In the genomic region with DNA sequence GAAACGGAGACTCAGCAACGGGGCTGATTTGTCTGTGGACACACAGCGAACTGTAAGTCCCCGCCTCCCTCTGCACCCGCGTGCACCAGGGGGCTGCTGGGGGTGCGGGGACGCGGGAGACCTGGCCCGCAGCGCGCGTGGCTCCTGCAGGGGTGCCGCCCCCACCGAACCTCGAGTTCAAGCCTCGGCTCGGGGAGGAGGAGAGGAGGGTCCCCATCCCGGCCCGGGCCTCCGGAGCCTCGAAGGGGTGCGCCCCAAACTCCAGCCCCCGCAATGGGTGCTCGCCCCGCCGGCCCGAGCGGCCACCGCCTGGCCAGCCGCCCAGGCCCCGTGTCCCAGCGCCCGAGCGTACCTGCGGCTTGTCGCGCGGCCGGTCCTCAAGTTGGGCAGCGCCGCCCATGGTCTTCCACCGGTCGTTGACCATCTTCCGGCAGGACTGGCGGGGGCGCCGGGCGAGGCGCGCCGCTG, we compare ENCODE assay signal across 12 cellular contexts. TPM values are rescaled to one million over a fixed set of nuclear protein-coding genes. Genes with fewer than 3 reads are reported as not detected.
A peak's percentile ranks its signal among the peaks of the same experiment; 100 is the strongest.
DNase-seq lines count a peak whose midpoint lies in the region; ATAC-seq, FAIRE-seq and TF ChIP-seq lines count a peak whose summit lies in the region.
"Had no signal": no experiment of that assay in that cellular context is flagged by ENCODE, and none has a peak within 500 bp of the region (broad histone marks: within the 10 kb centered on the region; RNA-seq: fewer than 3 reads in every experiment).

No MANE protein-coding gene starts in this region.

- POLR2A ChIA-PET in GM12878 (lab: Charles Lee): no interaction called here

- H3K4me3 ChIP-seq in GM12878: no peak overlapping the region
- H3K4me3 ChIP-seq in keratinocyte (ENCODE audit: control insufficient read depth in 2 of 3, extremely low read depth in 1 of 3, insufficient read depth in 2 of 3, low read depth in 1 of 3, low read length in 3 of 3): peak overlapping the region in 1 of 3 experiments; percentile 34
- peak overlapping the region; percentile 53 for H3K4me3 ChIP-seq in thoracic aorta

- no peak for ATAC-seq in activated T-cell treated with anti-CD3 and anti-CD28 coated beads, Interleukin-2, amount 50 U/mL, for 72 hours (replicated peaks in 1 of 2)
- no peak for ATAC-seq in activated T-cell treated with anti-CD3 and anti-CD28 coated beads, Interleukin-2, amount 50 U/mL, for 4 hours
- ATAC-seq in GM12878: no peak
- ATAC-seq in thoracic aorta (ENCODE audit: insufficient number of reproducible peaks, low FRiP score, low read depth): no peak
- no peak for ATAC-seq in HG02623 (IDR thresholded peaks at IDR 0.05; ENCODE audit: unreplicated experiment)
- ATAC-seq: activated CD8-positive, alpha-beta T cell treated with anti-CD3 and anti-CD28 coated beads for 36 hours had no signal

- H3K4me1 ChIP-seq in GM12878 (ENCODE audit: control insufficient read depth, insufficient read depth, low read length) (no peaks in the 10 kb centered on the region; the same call in 1 of the 2 replicates), keratinocyte (ENCODE audit: control insufficient read depth, extremely low read depth, insufficient read depth, low read length) (peaks cover 28% of the 10 kb centered on the region), thoracic aorta (ENCODE audit: control insufficient read depth in 1 of 2, low read depth in 2 of 2) (peaks cover 16 to 40% of the 10 kb centered on the region in 2 donors)

- TF ChIP-seq RAD21 in GM12878 (IDR thresholded peaks at IDR 0.05; ENCODE audit: insufficient read depth, low read depth, low read length): no peak

- H3K4me2 ChIP-seq in GM12878 (ENCODE audit: control insufficient read depth, insufficient read depth): peak overlapping the region; percentile 84; the same call in 1 of the 2 replicates
- peak overlapping the region; percentile 85 for H3K4me2 ChIP-seq in keratinocyte (ENCODE audit: control insufficient read depth, extremely low read depth, insufficient read depth, low read depth, low read length)

- peak overlapping the region; percentile 63 for H3K4me3 Mint-ChIP-seq in activated T-cell treated with anti-CD3 and anti-CD28 coated beads, Interleukin-2, amount 50 U/mL, for 72 hours
- H3K4me3 Mint-ChIP-seq in activated T-cell treated with anti-CD3 and anti-CD28 coated beads, Interleukin-2, amount 50 U/mL, for 4 hours: no peak overlapping the region

- peaks cover 49% of the 10 kb centered on the region for H3K27me3 Mint-ChIP-seq in activated T-cell treated with anti-CD3 and anti-CD28 coated beads, Interleukin-2, amount 50 U/mL, for 72 hours (ENCODE audit: low read depth)
- H3K27me3 Mint-ChIP-seq in activated T-cell treated with anti-CD3 and anti-CD28 coated beads, Interleukin-2, amount 50 U/mL, for 4 hours (ENCODE audit: low read depth): peaks cover 66% of the 10 kb centered on the region

- TF ChIP-seq POLR2A in GM12878 (IDR thresholded peaks at IDR 0.05; ENCODE audit: low read depth, low read length): no peak

- no peak for DNase-seq in activated T-cell treated with anti-CD3 and anti-CD28 coated beads, Interleukin-2, amount 50 U/mL, for 72 hours
- no peak for DNase-seq in activated T-cell treated with anti-CD3 and anti-CD28 coated beads, Interleukin-2, amount 50 U/mL, for 4 hours
- DNase-seq in GM12878 (ENCODE audit: low read depth, low spot score) (no peak), keratinocyte (ENCODE audit: low read depth, low spot score) (no peak), thoracic aorta (ENCODE audit: low spot score) (no peak), NCI-H2081 (lab: John Stamatoyannopoulos, UW) (no peak), A172 (ENCODE audit: low spot score) (no peak)
- DNase-seq: activated CD8-positive, alpha-beta T cell treated with anti-CD3 and anti-CD28 coated beads for 36 hours; AML-193; uterus had no signal

- no peaks in the 10 kb centered on the region for H3K36me3 Mint-ChIP-seq in activated T-cell treated with anti-CD3 and anti-CD28 coated beads, Interleukin-2, amount 50 U/mL, for 72 hours (ENCODE audit: insufficient read depth in 2 of 2)
- no peaks in the 10 kb centered on the region for H3K36me3 Mint-ChIP-seq in activated T-cell treated with anti-CD3 and anti-CD28 coated beads, Interleukin-2, amount 50 U/mL, for 4 hours (ENCODE audit: insufficient read depth)

- CTCF ChIA-PET in GM12878 (lab: Yijun Ruan, JAX): interaction anchor here (7.8 kb wide), 1 partner anchor 70 kb away, joined by 89 read pairs; no protein-coding TSS in a partner anchor

- H3K79me2 ChIP-seq in GM12878 (ENCODE audit: control insufficient read depth, insufficient read depth, low read length) (no peaks in the 10 kb centered on the region), keratinocyte (ENCODE audit: control insufficient read depth, insufficient read depth, low read length) (no peaks in the 10 kb centered on the region)

- H3K9me3 ChIP-seq in GM12878 (replicated peaks; ENCODE audit: control insufficient read depth, insufficient read depth, low read length) (no peaks in the 10 kb centered on the region), keratinocyte (ENCODE audit: control insufficient read depth, low read depth, low read length) (no peaks in the 10 kb centered on the region), thoracic aorta (no peaks in the 10 kb centered on the region)
- H3K9me3 ChIP-seq: uterus had no signal

- no peak overlapping the region for H3K9ac ChIP-seq in GM12878 (ENCODE audit: control insufficient read depth, insufficient read depth, low read length)
- H3K9ac ChIP-seq in keratinocyte (ENCODE audit: control insufficient read depth, extremely low read depth, insufficient read depth, low read length): no peak overlapping the region

- H3K9me3 Mint-ChIP-seq in activated T-cell treated with anti-CD3 and anti-CD28 coated beads, Interleukin-2, amount 50 U/mL, for 72 hours: no peaks in the 10 kb centered on the region
- H3K9me3 Mint-ChIP-seq in activated T-cell treated with anti-CD3 and anti-CD28 coated beads, Interleukin-2, amount 50 U/mL, for 4 hours: no peaks in the 10 kb centered on the region
- H3K9me3 Mint-ChIP-seq: activated CD8-positive, alpha-beta T cell treated with anti-CD3 and anti-CD28 coated beads for 36 hours; dendritic cell treated with granulocyte-macrophage colony-stimulating factor and Interleukin-4, amounts not matched to agents 40 ng/mL and 50 ng/mL, for 4 days had no signal

- H3K27me3 ChIP-seq in GM12878 (replicated peaks in 1 of 2; ENCODE audit: control insufficient read depth in 2 of 2, insufficient read depth in 2 of 2, low read length in 1 of 2): peaks cover 6 to 25% of the 10 kb centered on the region in 2 experiments
- H3K27me3 ChIP-seq in keratinocyte (ENCODE audit: control insufficient read depth, extremely low read depth, insufficient read depth, low read length): peaks cover 56% of the 10 kb centered on the region
- peaks cover 13% of the 10 kb centered on the region for H3K27me3 ChIP-seq in thoracic aorta (replicated peaks; ENCODE audit: insufficient read depth)

- H4K20me1 ChIP-seq in GM12878 (ENCODE audit: control insufficient read depth, insufficient read depth) (peaks cover 6% of the 10 kb centered on the region; the same call in 1 of the 2 replicates), keratinocyte (ENCODE audit: control insufficient read depth, extremely low read depth, insufficient read depth, low read length) (peaks cover 4% of the 10 kb centered on the region)

- no peak for TF ChIP-seq EP300 in GM12878 (IDR thresholded peaks at IDR 0.05; ENCODE audit: borderline replicate concordance in 1 of 2, control insufficient read depth in 1 of 2, low read depth in 2 of 2, low read length in 2 of 2)

- TF ChIP-seq CTCF in GM12878 (IDR thresholded peaks at IDR 0.05 in 2 of 3, conservative IDR thresholded peaks at IDR 0.05 in 1 of 3; ENCODE audit: control insufficient read depth in 2 of 3, extremely low read depth in 1 of 3, insufficient read depth in 1 of 3, low read depth in 3 of 3, low read length in 3 of 3) (no peak), keratinocyte (optimal IDR thresholded peaks at IDR 0.05 in 1 of 3, IDR thresholded peaks at IDR 0.05 in 1 of 3, conservative IDR thresholded peaks at IDR 0.05 in 1 of 3; ENCODE audit: extremely low read depth in 1 of 3, insufficient read depth in 2 of 3, low read length in 3 of 3) (no peak), thoracic aorta (IDR thresholded peaks at IDR 0.05) (no peak)

- H2AFZ ChIP-seq in GM12878 (ENCODE audit: control insufficient read depth, low read depth, low read length) (no peak overlapping the region), keratinocyte (ENCODE audit: control insufficient read depth, low read length) (no peak overlapping the region)

- FAIRE-seq in GM12878 (lab: Jason Lieb, UNC) (no peak), keratinocyte (lab: Jason Lieb, UNC) (no peak)

- H3K9me1 ChIP-seq in keratinocyte (ENCODE audit: control insufficient read depth, extremely low read depth, insufficient read depth, low read length): no peaks in the 10 kb centered on the region

- H3K4me1 Mint-ChIP-seq in activated T-cell treated with anti-CD3 and anti-CD28 coated beads, Interleukin-2, amount 50 U/mL, for 72 hours (ENCODE audit: low read depth): peaks cover 13% of the 10 kb centered on the region
- peaks cover 11% of the 10 kb centered on the region for H3K4me1 Mint-ChIP-seq in activated T-cell treated with anti-CD3 and anti-CD28 coated beads, Interleukin-2, amount 50 U/mL, for 4 hours (ENCODE audit: low read depth)

- H3K27ac ChIP-seq in GM12878 (ENCODE audit: control insufficient read depth, insufficient read depth) (no peak overlapping the region), keratinocyte (ENCODE audit: control insufficient read depth, insufficient read depth, low read length) (no peak overlapping the region), thoracic aorta (peak overlapping the region in 1 of 2 donors; percentile 12)
- H3K27ac ChIP-seq: uterus had no signal

- intact Hi-C loops in GM12878 (cut with micrococcal nuclease; ENCODE audit: unreplicated experiment): loop anchor here (10.0 kb wide), 1 partner anchor 107 kb away; no protein-coding TSS in a partner anchor

- BruUV-seq in GM12878 (replicated peaks; lab: Mats Ljungman, UMichigan): no TSS peak

- no peak overlapping the region for H3K27ac Mint-ChIP-seq in activated T-cell treated with anti-CD3 and anti-CD28 coated beads, Interleukin-2, amount 50 U/mL, for 72 hours
- H3K27ac Mint-ChIP-seq: activated CD8-positive, alpha-beta T cell treated with anti-CD3 and anti-CD28 coated beads for 36 hours; dendritic cell treated with granulocyte-macrophage colony-stimulating factor and Interleukin-4, amounts not matched to agents 40 ng/mL and 50 ng/mL, for 4 days had no signal

- H3K36me3 ChIP-seq in GM12878 (ENCODE audit: control insufficient read depth in 2 of 2, insufficient read depth in 2 of 2, low read length in 1 of 2) (no peaks in the 10 kb centered on the region), keratinocyte (ENCODE audit: control insufficient read depth in 2 of 2, extremely low read depth in 1 of 2, insufficient read depth in 2 of 2, low read length in 2 of 2) (no peaks in the 10 kb centered on the region), thoracic aorta (no peaks in the 10 kb centered on the region)
- H3K36me3 ChIP-seq: uterus had no signal

- SMC1A ChIA-PET in GM12878 (lab: Charles Lee; ENCODE audit: uncharacterized antibody, unreplicated experiment): no interaction called here

- 6% methylated on average over 23 of the region's 52 CpGs for whole genome bisulfite sequencing in GM12878 (ENCODE audit: insufficient coverage, insufficient replicate concordance, low lambda C conversion rate, missing lambda C conversion rate)

- dilution Hi-C loops in keratinocyte (cut with MboI; ENCODE audit: extremely low pct_ligation_motif_present, low sequenced_read_pairs): no loop called here

- RAD21 ChIA-PET in GM12878 (lab: Charles Lee; ENCODE audit: unreplicated experiment): no interaction called here

- in situ Hi-C loops in GM12878 (cut with MboI): no loop called here

RNA-seq across cellular contexts. Expression of gene FIBCD1, which starts 0.8 kb away (rescaled TPM):
- total RNA-seq in activated T-cell treated with anti-CD3 and anti-CD28 coated beads, Interleukin-2, amount 50 U/mL, for 72 hours: not detected
- not detected for total RNA-seq in activated T-cell treated with anti-CD3 and anti-CD28 coated beads, Interleukin-2, amount 50 U/mL, for 4 hours
- not detected in 2 replicates for total RNA-seq in GM12878 (2013; cell fraction: nucleolus; rRNA removed)
- 2.5 TPM in 1 of 2 replicates, not detected in the other for total RNA-seq in GM12878 (2014; rRNA removed)
- total RNA-seq in GM12878 (2014; rRNA removed; fragmentation: Illumina TruSeq; extraction: Trizol): not detected in 2 replicates
- 0.08 and 0.95 TPM in 2 replicates for total RNA-seq in GM12878 (2021)
- polyA plus RNA-seq in GM12878 (2011; ENCODE audit: low read depth): not detected
- polyA plus RNA-seq in GM12878 (2011; rRNA removed): 0.07 TPM in 1 of 2 replicates, not detected in the other
- 0.32 and 0.36 TPM in 2 replicates for polyA plus RNA-seq in GM12878 (2011; cell fraction: cytosol; rRNA removed)
- polyA plus RNA-seq in GM12878 (2011; cell fraction: nucleus; rRNA removed): 0.13 and 0.45 TPM in 2 replicates
- polyA plus RNA-seq in GM12878 (2012): not detected in 2 replicates
- polyA plus RNA-seq in GM12878 (2014; fragmentation: Illumina TruSeq; extraction: Trizol): not detected in 2 replicates
- polyA plus RNA-seq in GM12878 (2014; fragmentation: Nextera tagmentation; extraction: Ambion mirVana): not detected
- polyA plus RNA-seq in GM12878 (2014; rRNA removed): 0.04 and 0.41 TPM in 2 replicates
- under 1 TPM in 1 of 2 experiments, not detected in 1; 0.44 TPM for polyA plus RNA-seq in GM12878 (2016; fragmentation: Nextera tagmentation; extraction: Ambion mirVana)
- polyA minus RNA-seq in GM12878 (2011; rRNA and poly(A)+ RNA removed): not detected in 2 replicates
- polyA minus RNA-seq in GM12878 (2011; cell fraction: cytosol; rRNA and poly(A)+ RNA removed): 0.40 TPM in 1 of 2 replicates, not detected in the other
- not detected in 2 replicates for polyA minus RNA-seq in GM12878 (2011; cell fraction: nucleus; rRNA and poly(A)+ RNA removed)
- 0.79 to 1.3 TPM (median 0.94 TPM) in 3 replicates for polyA plus RNA-seq in keratinocyte
- not detected for polyA plus RNA-seq in keratinocyte (2011; ENCODE audit: low read depth)
- 0.72 and 1.8 TPM in 2 replicates for polyA plus RNA-seq in keratinocyte (2011; cell fraction: cytosol; rRNA removed)
- polyA plus RNA-seq in keratinocyte (2011; cell fraction: nucleus; rRNA removed): 2.0 and 3.2 TPM in 2 replicates
- polyA plus RNA-seq in keratinocyte (2012; ENCODE audit: low replicate concordance): 0.76 and 2.6 TPM in 2 replicates
- 0.23 to 0.72 TPM (median 0.48 TPM) in 3 replicates for polyA minus RNA-seq in keratinocyte
- 2.9 TPM for polyA minus RNA-seq in keratinocyte (2011; cell fraction: cytosol; rRNA and poly(A)+ RNA removed)
- polyA minus RNA-seq in keratinocyte (2011; cell fraction: nucleus; rRNA and poly(A)+ RNA removed): 1.4 and 3.2 TPM in 2 replicates
- not detected for total RNA-seq in thoracic aorta
- 1.6 and 2.6 TPM in 2 replicates for total RNA-seq in A172 (2014; rRNA removed; shearing (Covaris generic))
- total RNA-seq: activated CD8-positive, alpha-beta T cell treated with anti-CD3 and anti-CD28 coated beads for 36 hours had no signal

RNA-seq across cellular contexts. Expression of gene QRFP, which starts 41.6 kb away (rescaled TPM):
- total RNA-seq in activated T-cell treated with anti-CD3 and anti-CD28 coated beads, Interleukin-2, amount 50 U/mL, for 72 hours: not detected
- total RNA-seq in activated T-cell treated with anti-CD3 and anti-CD28 coated beads, Interleukin-2, amount 50 U/mL, for 4 hours: not detected
- total RNA-seq in GM12878 (2013; cell fraction: nucleolus; rRNA removed): not detected in 2 replicates
- total RNA-seq in GM12878 (2014; rRNA removed) (not detected in 2 replicates), GM12878 (2014; rRNA removed; fragmentation: Illumina TruSeq; extraction: Trizol) (not detected in 2 replicates), GM12878 (2021) (not detected in 2 replicates), thoracic aorta (not detected)
- polyA plus RNA-seq in GM12878 (2011; ENCODE audit: low read depth): not detected
- polyA plus RNA-seq in GM12878 (2011; rRNA removed) (not detected in 2 replicates), GM12878 (2014; fragmentation: Illumina TruSeq; extraction: Trizol) (not detected in 2 replicates), GM12878 (2014; fragmentation: Nextera tagmentation; extraction: Ambion mirVana) (not detected), GM12878 (2014; rRNA removed) (not detected in 2 replicates), GM12878 (2016; fragmentation: Nextera tagmentation; extraction: Ambion mirVana) (not detected), keratinocyte (not detected in 3 replicates)
- polyA plus RNA-seq in GM12878 (2011; cell fraction: cytosol; rRNA removed): not detected in 2 replicates
- not detected in 2 replicates for polyA plus RNA-seq in GM12878 (2011; cell fraction: nucleus; rRNA removed)
- 0.12 and 0.14 TPM in 2 replicates for polyA plus RNA-seq in GM12878 (2012)
- polyA minus RNA-seq in GM12878 (2011; rRNA and poly(A)+ RNA removed): not detected in 2 replicates
- not detected in 2 replicates for polyA minus RNA-seq in GM12878 (2011; cell fraction: cytosol; rRNA and poly(A)+ RNA removed)
- polyA minus RNA-seq in GM12878 (2011; cell fraction: nucleus; rRNA and poly(A)+ RNA removed): not detected in 2 replicates
- not detected for polyA plus RNA-seq in keratinocyte (2011; ENCODE audit: low read depth)
- not detected in 2 replicates for polyA plus RNA-seq in keratinocyte (2011; cell fraction: cytosol; rRNA removed)
- polyA plus RNA-seq in keratinocyte (2011; cell fraction: nucleus; rRNA removed): not detected in 2 replicates
- polyA plus RNA-seq in keratinocyte (2012; ENCODE audit: low replicate concordance): 0.10 and 0.18 TPM in 2 replicates
- not detected in 3 replicates for polyA minus RNA-seq in keratinocyte
- not detected for polyA minus RNA-seq in keratinocyte (2011; cell fraction: cytosol; rRNA and poly(A)+ RNA removed)
- not detected in 2 replicates for polyA minus RNA-seq in keratinocyte (2011; cell fraction: nucleus; rRNA and poly(A)+ RNA removed)
- not detected in 2 replicates for total RNA-seq in A172 (2014; rRNA removed; shearing (Covaris generic))
- total RNA-seq: activated CD8-positive, alpha-beta T cell treated with anti-CD3 and anti-CD28 coated beads for 36 hours; uterus had no signal
